Comparison of ENCODE assay signal across 16 cellular contexts in genomic region chr20:10076126-10077080, GRCh38. TPM values are rescaled to one million over a fixed set of nuclear protein-coding genes. Genes with fewer than 3 reads are reported as not detected.
DNase-seq lines count a peak whose midpoint lies in the region; FAIRE-seq and TF ChIP-seq lines count a peak whose summit lies in the region.
"Had no signal": no experiment of that assay in that cellular context is flagged by ENCODE, and none has a peak within 500 bp of the region (broad histone marks: within the 10 kb centered on the region; RNA-seq: fewer than 3 reads in every experiment).

No MANE protein-coding gene starts in this region.

- H3K36me3 Mint-ChIP-seq in astrocyte (ENCODE audit: low read depth, unreplicated experiment): no peaks in the 10 kb centered on the region

- no peaks in the 10 kb centered on the region for H3K9me3 Mint-ChIP-seq in astrocyte (ENCODE audit: unreplicated experiment)
- H3K9me3 Mint-ChIP-seq: activated T-helper 17 cell treated with anti-CD3 and anti-CD28 coated beads, Interleukin-2, amount 50 U/mL, for 72 hours had no signal

- H3K27me3 Mint-ChIP-seq in astrocyte (ENCODE audit: low read depth, unreplicated experiment): peaks cover 1% of the 10 kb centered on the region

- intact Hi-C loops in stomach (cut with DNase I; ENCODE audit: low total_unique reads) (no loop called here), vagina (cut with DNase I) (no loop called here)

- no peak overlapping the region for H3K4me3 ChIP-seq in LNCaP clone FGC (ENCODE audit: low read depth, low read length)
- H3K4me3 ChIP-seq in astrocyte (ENCODE audit: insufficient read depth, low read depth, low read length): no peak overlapping the region
- H3K4me3 ChIP-seq in stomach: no peak overlapping the region
- H3K4me3 ChIP-seq in vagina: no peak overlapping the region
- H3K4me3 ChIP-seq: adrenal gland, hepatocyte had no signal

- H3K4me1 ChIP-seq in astrocyte (ENCODE audit: insufficient read depth, low read length): peaks cover 12% of the 10 kb centered on the region
- H3K4me1 ChIP-seq in stomach: peaks cover 34 to 73% (median 45%) of the 10 kb centered on the region in 4 donors
- peaks cover 27% of the 10 kb centered on the region for H3K4me1 ChIP-seq in vagina
- H3K4me1 ChIP-seq: adrenal gland had no signal

- no peak overlapping the region for H2AFZ ChIP-seq in astrocyte (ENCODE audit: low read depth, low read length)
- H2AFZ ChIP-seq: hepatocyte had no signal

- H3K27ac Mint-ChIP-seq in astrocyte (ENCODE audit: unreplicated experiment): no peak overlapping the region
- H3K27ac Mint-ChIP-seq: activated T-helper 17 cell treated with anti-CD3 and anti-CD28 coated beads, Interleukin-2, amount 50 U/mL, for 72 hours had no signal

- TF ChIP-seq EP300 in stomach (IDR thresholded peaks at IDR 0.05): no peak

- no peaks in the 10 kb centered on the region for H3K79me2 ChIP-seq in astrocyte (ENCODE audit: insufficient read depth, low read length)
- H3K79me2 ChIP-seq: hepatocyte had no signal

- H3K27me3 ChIP-seq in astrocyte (ENCODE audit: insufficient read depth, low read length) (no peaks in the 10 kb centered on the region), stomach (no peaks in the 10 kb centered on the region), vagina (no peaks in the 10 kb centered on the region)
- H3K27me3 ChIP-seq: hepatocyte had no signal

- H3K36me3 ChIP-seq in astrocyte (ENCODE audit: insufficient read depth, low read length): no peaks in the 10 kb centered on the region
- H3K36me3 ChIP-seq in stomach: no peaks in the 10 kb centered on the region
- H3K36me3 ChIP-seq in vagina: no peaks in the 10 kb centered on the region
- H3K36me3 ChIP-seq: adrenal gland had no signal

- no peak overlapping the region for H3K4me3 Mint-ChIP-seq in astrocyte (ENCODE audit: unreplicated experiment)
- H3K4me3 Mint-ChIP-seq: activated T-helper 17 cell treated with anti-CD3 and anti-CD28 coated beads, Interleukin-2, amount 50 U/mL, for 72 hours had no signal

- peak; percentile 17 for FAIRE-seq in astrocyte (lab: Jason Lieb, UNC)
- peak; percentile 27 for FAIRE-seq in islet of Langerhans (lab: Jason Lieb, UNC)
- no peak for FAIRE-seq in GM19239 (lab: Jason Lieb, UNC)
- FAIRE-seq: colon had no signal

- H3K4me2 ChIP-seq in astrocyte (ENCODE audit: low read length): peak overlapping the region; percentile 14
- H3K4me2 ChIP-seq: hepatocyte had no signal

- H3K9ac ChIP-seq in astrocyte (ENCODE audit: low read length): no peak overlapping the region

- no peaks in the 10 kb centered on the region for H4K20me1 ChIP-seq in astrocyte (ENCODE audit: insufficient read depth, low read length)

- peaks cover 20% of the 10 kb centered on the region for H3K4me1 Mint-ChIP-seq in astrocyte (ENCODE audit: low read depth, unreplicated experiment)
- H3K4me1 Mint-ChIP-seq: activated T-helper 17 cell treated with anti-CD3 and anti-CD28 coated beads, Interleukin-2, amount 50 U/mL, for 72 hours had no signal

- TF ChIP-seq CTCF in LNCaP clone FGC (IDR thresholded peaks at IDR 0.05; ENCODE audit: control insufficient read depth, extremely low read depth, insufficient read depth): no peak
- TF ChIP-seq CTCF in astrocyte (IDR thresholded peaks at IDR 0.05; ENCODE audit: insufficient read depth, low read depth, low read length): no peak
- no peak for TF ChIP-seq CTCF in stomach (IDR thresholded peaks at IDR 0.05)
- no peak for TF ChIP-seq CTCF in vagina (IDR thresholded peaks at IDR 0.05)

- DNase-seq in LNCaP clone FGC (ENCODE audit: low read depth): peak; percentile 18
- peak; percentile 3 for DNase-seq in astrocyte (ENCODE audit: low read depth)
- peak; percentile 47 for DNase-seq in stomach
- no peak for DNase-seq in NCI-H446 (lab: John Stamatoyannopoulos, UW)
- DNase-seq in GM19239 (ENCODE audit: insufficient read length, low spot score): no peak
- DNase-seq in vagina (ENCODE audit: extremely low spot score in 2 of 2): no peak
- DNase-seq: adrenal gland, DMS79, left cardiac atrium, NCI-H1930, NCI-H524 treated with DMSO at 0.1 percent for 48 hours had no signal

- TF ChIP-seq POLR2A in stomach (IDR thresholded peaks at IDR 0.05): no peak
- no peak for TF ChIP-seq POLR2A in vagina (IDR thresholded peaks at IDR 0.05)

- 27 to 39% (median 32%) methylated on average over 5 of the region's 5 CpGs for WGBS in stomach, 5 donors

- H3K27ac ChIP-seq in astrocyte (ENCODE audit: low read depth, low read length) (no peak overlapping the region), stomach (peak overlapping the region; percentile 45 to 83 (median 71)), vagina (no peak overlapping the region)
- H3K27ac ChIP-seq: adrenal gland, C4-2B, hepatocyte had no signal

- H3K9me3 ChIP-seq in astrocyte (ENCODE audit: insufficient read depth, low read depth, low read length): no peaks in the 10 kb centered on the region
- no peaks in the 10 kb centered on the region for H3K9me3 ChIP-seq in stomach
- H3K9me3 ChIP-seq in vagina: no peaks in the 10 kb centered on the region
- H3K9me3 ChIP-seq: adrenal gland had no signal

RNA-seq across cellular contexts. Expression of gene ANKEF1, which starts 41.6 kb away (rescaled TPM):
- total RNA-seq in astrocyte (2.6 and 3.4 TPM in 2 replicates), stomach (1 to 10 TPM in 4 of 5 donors, under 1 TPM in 1; 0.58 to 9.4 (median 1.3) TPM), vagina (4.2 TPM)
- polyA plus RNA-seq in stomach: 1 to 10 TPM; 1.5 to 2.0 (median 1.7) TPM

Comparison
In these comparisons a context has a peak if more than half of its experiments do, and no peak if none do; other contexts are left out.
1. DNase-seq: peak in LNCaP clone FGC (single experiment), astrocyte (single experiment) and stomach (single experiment); none in NCI-H446 (0 of 2), GM19239 (single experiment) and vagina (0 of 2).
2. H3K27ac ChIP-seq: peak in stomach (5 of 5); none in astrocyte (single experiment) and vagina (single experiment).